In the genomic region with DNA sequence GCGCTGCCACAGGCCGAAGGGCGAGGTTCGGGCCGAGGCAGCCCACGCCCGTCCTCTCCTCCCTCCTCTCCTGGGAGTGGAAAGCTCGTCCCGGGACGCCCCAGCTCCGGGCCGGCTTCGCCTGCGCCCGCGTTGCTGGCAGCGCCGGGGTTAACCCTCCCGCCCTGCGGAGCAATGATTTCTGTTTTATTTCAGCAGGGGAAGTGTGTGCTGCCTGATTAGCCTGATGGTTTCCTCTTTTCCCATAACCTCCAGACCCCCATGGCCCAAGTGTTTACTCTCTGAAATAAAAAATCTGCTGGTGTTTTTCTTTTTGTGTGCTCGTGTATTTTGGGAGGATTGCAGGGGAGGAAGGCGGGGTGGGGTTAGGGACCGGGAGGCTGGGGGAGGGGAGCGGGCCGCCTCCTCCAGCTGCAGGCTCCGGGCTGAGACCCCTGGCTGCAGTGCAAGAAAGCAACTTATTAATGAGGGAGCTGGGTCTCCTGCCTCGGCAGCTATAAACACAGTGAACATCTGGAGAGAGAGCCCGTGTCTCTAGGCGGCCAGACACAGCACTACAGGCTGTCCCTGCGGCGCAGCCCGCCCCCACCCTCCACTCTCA, we compare ENCODE assay signal across 9 cellular contexts. TPM values are rescaled to one million over a fixed set of nuclear protein-coding genes. Genes with fewer than 3 reads are reported as not detected.
DNase-seq lines count a peak whose midpoint lies in the region; ATAC-seq and TF ChIP-seq lines count a peak whose summit lies in the region.
"Had no signal": no experiment of that assay in that cellular context is flagged by ENCODE, and none has a peak within 500 bp of the region (broad histone marks: within the 10 kb centered on the region; RNA-seq: fewer than 3 reads in every experiment).

No MANE protein-coding gene starts in this region.

- no peaks in the 10 kb centered on the region for H3K9me3 ChIP-seq in SK-N-SH
- H3K9me3 ChIP-seq: A549 had no signal

- no peaks in the 10 kb centered on the region for H3K27me3 Mint-ChIP-seq in activated CD4-positive, alpha-beta memory T cell treated with anti-CD3 and anti-CD28 coated beads, Interleukin-2, amount 10 ng/mL, durations not matched to agents 7 days and 5 days
- H3K27me3 Mint-ChIP-seq in nephron progenitor cell (ENCODE audit: low read depth, poor library complexity) = peaks cover 64% of the 10 kb centered on the region

- H3K4me3 ChIP-seq in SK-N-SH (ENCODE audit: low read depth in 2 of 2, low read length in 1 of 2) = no peak overlapping the region
- peak overlapping the region; percentile 46 for H3K4me3 ChIP-seq in fibroblast of villous mesenchyme (ENCODE audit: low read depth, low read length)
- H3K4me3 ChIP-seq: A549 had no signal

- no peak overlapping the region for H3K4me2 ChIP-seq in SK-N-SH
- H3K4me2 ChIP-seq: A549 had no signal

- H3K36me3 Mint-ChIP-seq in activated CD4-positive, alpha-beta memory T cell treated with anti-CD3 and anti-CD28 coated beads, Interleukin-2, amount 10 ng/mL, durations not matched to agents 7 days and 5 days (ENCODE audit: low read depth) = peaks cover 3% of the 10 kb centered on the region
- H3K36me3 Mint-ChIP-seq in nephron progenitor cell (ENCODE audit: low read depth) = no peaks in the 10 kb centered on the region

- no peak for ATAC-seq in SK-N-SH treated with all-trans-retinoic acid at 6 μM for 48 hours
- no peak for ATAC-seq in HG03439 (IDR thresholded peaks at IDR 0.05; ENCODE audit: unreplicated experiment)
- ATAC-seq in GM21576 (IDR thresholded peaks at IDR 0.05; ENCODE audit: unreplicated experiment) = no peak
- ATAC-seq: A549 had no signal

- peak overlapping the region; percentile 75 for H3K27ac Mint-ChIP-seq in activated CD4-positive, alpha-beta memory T cell treated with anti-CD3 and anti-CD28 coated beads, Interleukin-2, amount 10 ng/mL, durations not matched to agents 7 days and 5 days
- H3K27ac Mint-ChIP-seq in nephron progenitor cell = no peak overlapping the region

- H3K36me3 ChIP-seq in SK-N-SH (replicated peaks in 1 of 2; ENCODE audit: control insufficient read depth in 1 of 2, insufficient read depth in 2 of 2, low read length in 1 of 2) = no peaks in the 10 kb centered on the region

- no peaks in the 10 kb centered on the region for H3K27me3 ChIP-seq in SK-N-SH (ENCODE audit: insufficient read depth)

- H3K4me1 Mint-ChIP-seq in activated CD4-positive, alpha-beta memory T cell treated with anti-CD3 and anti-CD28 coated beads, Interleukin-2, amount 10 ng/mL, durations not matched to agents 7 days and 5 days = peaks cover 67% of the 10 kb centered on the region
- H3K4me1 Mint-ChIP-seq in nephron progenitor cell = peaks cover 69% of the 10 kb centered on the region

- CTCF ChIA-PET in SK-N-SH (lab: Yijun Ruan, JAX) = no interaction called here
- CTCF ChIA-PET in activated CD4-positive, alpha-beta memory T cell treated with anti-CD3 and anti-CD28 coated beads, Interleukin-2, amount 10 ng/mL, durations not matched to agents 7 days and 5 days (lab: Charles Lee) = interaction anchor here (0.7 to 1.6 kb wide), 6 partner anchors 12 to 232 kb away, joined by 3 to 5 read pairs (median 4); no protein-coding TSS in a partner anchor

- H3K4me1 ChIP-seq in SK-N-SH (ENCODE audit: control insufficient read depth in 1 of 2, insufficient read depth in 2 of 2, low read depth in 1 of 2, low read length in 1 of 2) = no peaks in the 10 kb centered on the region; a peak in 1 of 4 replicates
- H3K4me1 ChIP-seq: A549 had no signal

- H3K27ac ChIP-seq in SK-N-SH (ENCODE audit: low read depth in 2 of 2, low read length in 1 of 2) = no peak overlapping the region
- H3K27ac ChIP-seq: A549 had no signal

- no peak for TF ChIP-seq EP300 in SK-N-SH (IDR thresholded peaks at IDR 0.05; ENCODE audit: borderline replicate concordance in 1 of 2, low read depth in 1 of 2, low read length in 1 of 2)

- POLR2A ChIA-PET in SK-N-SH (lab: Yijun Ruan, JAX) = no interaction called here
- POLR2A ChIA-PET in activated CD4-positive, alpha-beta memory T cell treated with anti-CD3 and anti-CD28 coated beads, Interleukin-2, amount 10 ng/mL, durations not matched to agents 7 days and 5 days (lab: Charles Lee) = interaction anchor here (0.9 to 3.8 kb wide), 7 partner anchors 26 to 249 kb away, joined by 3 to 83 read pairs (median 5); no protein-coding TSS in a partner anchor

- DNase-seq in SK-N-SH = peak; percentile 77
- DNase-seq in activated CD4-positive, alpha-beta memory T cell treated with anti-CD3 and anti-CD28 coated beads, Interleukin-2, amount 10 ng/mL, durations not matched to agents 7 days and 5 days = no peak
- peak; percentile 88 for DNase-seq in fibroblast of villous mesenchyme (ENCODE audit: low read depth)
- peak; percentile 60 for DNase-seq in nephron progenitor cell
- no peak for DNase-seq in NCI-H446 (lab: John Stamatoyannopoulos, UW)

- H3K4me3 Mint-ChIP-seq in activated CD4-positive, alpha-beta memory T cell treated with anti-CD3 and anti-CD28 coated beads, Interleukin-2, amount 10 ng/mL, durations not matched to agents 7 days and 5 days = peak overlapping the region; percentile 67
- H3K4me3 Mint-ChIP-seq in nephron progenitor cell = peak overlapping the region; percentile 84

- TF ChIP-seq CTCF in SK-N-SH (IDR thresholded peaks at IDR 0.05) = no peak
- TF ChIP-seq CTCF in fibroblast of villous mesenchyme (IDR thresholded peaks at IDR 0.05; ENCODE audit: insufficient read depth, low read depth, low read length) = peak; percentile 12
- TF ChIP-seq CTCF in nephron progenitor cell (IDR thresholded peaks at IDR 0.05) = no peak

- H3K9ac ChIP-seq in SK-N-SH = no peak overlapping the region

- no peaks in the 10 kb centered on the region for H3K9me2 ChIP-seq in SK-N-SH

- no peak for TF ChIP-seq RAD21 in SK-N-SH (IDR thresholded peaks at IDR 0.05; ENCODE audit: low read length)

- no peaks in the 10 kb centered on the region for H3F3A ChIP-seq in SK-N-SH (replicated peaks; ENCODE audit: insufficient read depth)

- H2AFZ ChIP-seq in SK-N-SH (ENCODE audit: low read depth) = peak overlapping the region; percentile 41; the same call in 1 of the 2 replicates

- H3K79me2 ChIP-seq in SK-N-SH (ENCODE audit: insufficient read depth) = no peaks in the 10 kb centered on the region

- 64% methylated on average over 32 of the region's 32 CpGs for WGBS in SK-N-SH (ENCODE audit: low lambda C conversion rate)

- no peaks in the 10 kb centered on the region for H3K9me3 Mint-ChIP-seq in activated CD4-positive, alpha-beta memory T cell treated with anti-CD3 and anti-CD28 coated beads, Interleukin-2, amount 10 ng/mL, durations not matched to agents 7 days and 5 days
- H3K9me3 Mint-ChIP-seq in nephron progenitor cell = no peaks in the 10 kb centered on the region

- no peaks in the 10 kb centered on the region for H4K20me1 ChIP-seq in SK-N-SH (ENCODE audit: insufficient read depth)

TF ChIP-seq in SK-N-SH, 30 proteins besides CTCF, POLR2A, EP300 and RAD21:
- no peak for TF ChIP-seq MEF2A (IDR thresholded peaks at IDR 0.05; ENCODE audit: borderline replicate concordance, low read depth)
- no peak for TF ChIP-seq MXI1 (IDR thresholded peaks at IDR 0.05; ENCODE audit: low read depth, low read length)
- no peak for TF ChIP-seq NFIC (IDR thresholded peaks at IDR 0.05; ENCODE audit: borderline replicate concordance)
- TF ChIP-seq TEAD4 (IDR thresholded peaks at IDR 0.05; ENCODE audit: borderline replicate concordance, insufficient read depth) = no peak
- no peak for TF ChIP-seq RCOR1 (IDR thresholded peaks at IDR 0.05; ENCODE audit: low read length)

TF ChIP-seq in SK-N-SH treated with all-trans-retinoic acid at 6 μM for 48 hours, 23 proteins besides CTCF, POLR2A, EP300 and RAD21 (continues in another document):
- TF ChIP-seq ZNF565 (CRISPR knock-in tag; conservative IDR thresholded peaks at IDR 0.05; ENCODE audit: low read depth) = no peak
- no peak for TF ChIP-seq RARB (CRISPR knock-in tag; IDR thresholded peaks at IDR 0.05)
- no peak for TF ChIP-seq ZNF8 (CRISPR knock-in tag; IDR thresholded peaks at IDR 0.05)
- TF ChIP-seq, protein P1, sequence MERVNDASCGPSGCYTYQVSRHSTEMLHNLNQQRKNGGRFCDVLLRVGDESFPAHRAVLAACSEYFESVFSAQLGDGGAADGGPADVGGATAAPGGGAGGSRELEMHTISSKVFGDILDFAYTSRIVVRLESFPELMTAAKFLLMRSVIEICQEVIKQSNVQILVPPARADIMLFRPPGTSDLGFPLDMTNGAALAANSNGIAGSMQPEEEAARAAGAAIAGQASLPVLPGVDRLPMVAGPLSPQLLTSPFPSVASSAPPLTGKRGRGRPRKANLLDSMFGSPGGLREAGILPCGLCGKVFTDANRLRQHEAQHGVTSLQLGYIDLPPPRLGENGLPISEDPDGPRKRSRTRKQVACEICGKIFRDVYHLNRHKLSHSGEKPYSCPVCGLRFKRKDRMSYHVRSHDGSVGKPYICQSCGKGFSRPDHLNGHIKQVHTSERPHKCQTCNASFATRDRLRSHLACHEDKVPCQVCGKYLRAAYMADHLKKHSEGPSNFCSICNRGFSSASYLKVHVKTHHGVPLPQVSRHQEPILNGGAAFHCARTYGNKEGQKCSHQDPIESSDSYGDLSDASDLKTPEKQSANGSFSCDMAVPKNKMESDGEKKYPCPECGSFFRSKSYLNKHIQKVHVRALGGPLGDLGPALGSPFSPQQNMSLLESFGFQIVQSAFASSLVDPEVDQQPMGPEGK (CRISPR knock-in tag; IDR thresholded peaks at IDR 0.05; ENCODE audit: borderline replicate concordance) = no peak
- no peak for TF ChIP-seq ZC3H10 (CRISPR knock-in tag; IDR thresholded peaks at IDR 0.05)
- no peak for TF ChIP-seq TCF4 (CRISPR knock-in tag; IDR thresholded peaks at IDR 0.05; ENCODE audit: borderline replicate concordance)
- TF ChIP-seq, protein P2, sequence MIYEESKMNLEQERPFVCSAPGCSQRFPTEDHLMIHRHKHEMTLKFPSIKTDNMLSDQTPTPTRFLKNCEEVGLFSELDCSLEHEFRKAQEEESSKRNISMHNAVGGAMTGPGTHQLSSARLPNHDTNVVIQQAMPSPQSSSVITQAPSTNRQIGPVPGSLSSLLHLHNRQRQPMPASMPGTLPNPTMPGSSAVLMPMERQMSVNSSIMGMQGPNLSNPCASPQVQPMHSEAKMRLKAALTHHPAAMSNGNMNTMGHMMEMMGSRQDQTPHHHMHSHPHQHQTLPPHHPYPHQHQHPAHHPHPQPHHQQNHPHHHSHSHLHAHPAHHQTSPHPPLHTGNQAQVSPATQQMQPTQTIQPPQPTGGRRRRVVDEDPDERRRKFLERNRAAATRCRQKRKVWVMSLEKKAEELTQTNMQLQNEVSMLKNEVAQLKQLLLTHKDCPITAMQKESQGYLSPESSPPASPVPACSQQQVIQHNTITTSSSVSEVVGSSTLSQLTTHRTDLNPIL (CRISPR knock-in tag; IDR thresholded peaks at IDR 0.05; ENCODE audit: low read depth) = no peak

RNA-seq across cellular contexts. Expression of a gene that starts 38.6 kb away (rescaled TPM):
- 14.5 and 17.4 TPM in 2 replicates for polyA plus RNA-seq in SK-N-SH (2012; rRNA removed)
- polyA plus RNA-seq in SK-N-SH (2012; cell fraction: cytosol; rRNA removed) = 14.8 and 15.5 TPM in 2 replicates
- 11.9 and 17.6 TPM in 2 replicates for polyA plus RNA-seq in SK-N-SH (2012; cell fraction: nucleus; rRNA removed)
- total RNA-seq in activated CD4-positive, alpha-beta memory T cell treated with anti-CD3 and anti-CD28 coated beads, Interleukin-2, amount 10 ng/mL, durations not matched to agents 7 days and 5 days = 100 to 1,000 TPM; 572 to 584 TPM
- total RNA-seq in fibroblast of villous mesenchyme = 80.2 and 95.0 TPM in 2 replicates

Comparison
In these comparisons a context has a peak if more than half of its experiments do, and no peak if none do; other contexts are left out.
1. DNase-seq: peak in SK-N-SH (single experiment), fibroblast of villous mesenchyme (single experiment) and nephron progenitor cell (single experiment); none in activated CD4-positive, alpha-beta memory T cell treated with anti-CD3 and anti-CD28 coated beads, Interleukin-2, amount 10 ng/mL, durations not matched to agents 7 days and 5 days (single experiment) and NCI-H446 (0 of 2).